Comparison of ENCODE assay signal across 1 cellular context in genomic region chr12:64451687-64452558, GRCh38.
A peak's percentile ranks its signal among the peaks of the same experiment; 100 is the strongest.
TF ChIP-seq lines count a peak whose summit lies in the region.

TBK1 (plus strand) TSS chr12:64452120; CDS start chr12:64455871, 3,751 bp downstream.

TF ChIP-seq in WTC11, 78 proteins besides CTCF, POLR2A, EP300 and RAD21 (continued from another document):
- TF ChIP-seq FOXP4 (CRISPR knock-in tag; IDR thresholded peaks at IDR 0.05) (no peak), SMAD3 (CRISPR knock-in tag; IDR thresholded peaks at IDR 0.05; ENCODE audit: borderline replicate concordance) (0 out of 2 replicates have a peak, but pooled peaks have one; percentile 22), GABPB1 (CRISPR knock-in tag; IDR thresholded peaks at IDR 0.05) (peak; percentile 19; the same call in 1 of the 2 replicates), ERG (CRISPR knock-in tag; IDR thresholded peaks at IDR 0.05) (peak; percentile 76; the same call in 1 of the 2 replicates), ZNF423 (CRISPR knock-in tag; IDR thresholded peaks at IDR 0.05) (no peak), TEAD1 (CRISPR knock-in tag; IDR thresholded peaks at IDR 0.05) (0 out of 2 replicates have a peak, but pooled peaks have one; percentile 2), AR (CRISPR knock-in tag; IDR thresholded peaks at IDR 0.05) (no peak), USF1 (CRISPR knock-in tag; IDR thresholded peaks at IDR 0.05) (peak; percentile 98), ESRRA (CRISPR knock-in tag; IDR thresholded peaks at IDR 0.05; ENCODE audit: borderline replicate concordance) (peak; percentile 27; the same call in 1 of the 2 replicates), FOXP1 (CRISPR knock-in tag; IDR thresholded peaks at IDR 0.05; ENCODE audit: borderline replicate concordance) (peak; percentile 82), GRHL2 (CRISPR knock-in tag; IDR thresholded peaks at IDR 0.05; ENCODE audit: insufficient replicate concordance, severe bottlenecking) (no peak), SOX15 (CRISPR knock-in tag; IDR thresholded peaks at IDR 0.05) (no peak), STAT6 (CRISPR knock-in tag; conservative IDR thresholded peaks at IDR 0.05; ENCODE audit: low read depth) (0 out of 2 replicates have a peak, but pooled peaks have one; percentile 66), ZNF532 (CRISPR knock-in tag; IDR thresholded peaks at IDR 0.05; ENCODE audit: borderline replicate concordance) (peak; percentile 11), ZNF232 (CRISPR knock-in tag; IDR thresholded peaks at IDR 0.05) (peak; percentile 78), FOXK1 (CRISPR knock-in tag; IDR thresholded peaks at IDR 0.05) (peak; percentile 83), NFE2L1 (CRISPR knock-in tag; IDR thresholded peaks at IDR 0.05) (peak; percentile 73; the same call in 1 of the 2 replicates), NFATC4 (CRISPR knock-in tag; IDR thresholded peaks at IDR 0.05) (peak; percentile 57; the same call in 1 of the 2 replicates), E2F5 (CRISPR knock-in tag; IDR thresholded peaks at IDR 0.05) (peak; percentile 96), RELA (CRISPR knock-in tag; IDR thresholded peaks at IDR 0.05; ENCODE audit: borderline replicate concordance) (no peak), EMX1 (CRISPR knock-in tag; IDR thresholded peaks at IDR 0.05) (peak; percentile 55), TP53 (CRISPR knock-in tag; IDR thresholded peaks at IDR 0.05) (peak; percentile 82; the same call in 1 of the 2 replicates), NR3C1 (CRISPR knock-in tag; conservative IDR thresholded peaks at IDR 0.05; ENCODE audit: low read depth) (0 out of 2 replicates have a peak, but pooled peaks have one; percentile 31), PRRX2 (CRISPR knock-in tag; IDR thresholded peaks at IDR 0.05) (peak; percentile 79), MYBL2 (CRISPR knock-in tag; IDR thresholded peaks at IDR 0.05) (peak; percentile 48; the same call in 1 of the 2 replicates), ETV6 (CRISPR knock-in tag; IDR thresholded peaks at IDR 0.05) (peak; percentile 26; the same call in 1 of the 2 replicates), MXD4 (CRISPR knock-in tag; IDR thresholded peaks at IDR 0.05; ENCODE audit: borderline replicate concordance) (no peak)
TF ChIP-seq in WTC11: peak in this region for 28.
